In genomic region chr1:226696552-226696951, GRCh38 we compare ENCODE assay signal across 1 cellular context.
TF ChIP-seq lines count a peak whose summit lies in the region.

No MANE protein-coding gene starts in this region.

TF ChIP-seq in HCT116, 20 proteins besides CTCF, POLR2A, EP300 and RAD21 (continued from another document):
- TF ChIP-seq, protein P1, sequence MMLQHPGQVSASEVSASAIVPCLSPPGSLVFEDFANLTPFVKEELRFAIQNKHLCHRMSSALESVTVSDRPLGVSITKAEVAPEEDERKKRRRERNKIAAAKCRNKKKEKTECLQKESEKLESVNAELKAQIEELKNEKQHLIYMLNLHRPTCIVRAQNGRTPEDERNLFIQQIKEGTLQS (IDR thresholded peaks at IDR 0.05): no peak
- no peak for TF ChIP-seq EZH2 (IDR thresholded peaks at IDR 0.05)
- TF ChIP-seq FOSL1 (IDR thresholded peaks at IDR 0.05; ENCODE audit: low read depth): no peak
- no peak for TF ChIP-seq POLR2AphosphoS5 (IDR thresholded peaks at IDR 0.05; ENCODE audit: low read depth, low read length)
- no peak for TF ChIP-seq TCF7L2 (IDR thresholded peaks at IDR 0.05; ENCODE audit: borderline replicate concordance, extremely low read depth, insufficient read depth, insufficient read length)
- TF ChIP-seq SIN3A (IDR thresholded peaks at IDR 0.05; ENCODE audit: low read depth): no peak
- TF ChIP-seq YY1 (IDR thresholded peaks at IDR 0.05; ENCODE audit: extremely low read depth, insufficient replicate concordance, low read depth, low read length): no peak
- no peak for TF ChIP-seq ZFX (IDR thresholded peaks at IDR 0.05)
- TF ChIP-seq, protein P2, sequence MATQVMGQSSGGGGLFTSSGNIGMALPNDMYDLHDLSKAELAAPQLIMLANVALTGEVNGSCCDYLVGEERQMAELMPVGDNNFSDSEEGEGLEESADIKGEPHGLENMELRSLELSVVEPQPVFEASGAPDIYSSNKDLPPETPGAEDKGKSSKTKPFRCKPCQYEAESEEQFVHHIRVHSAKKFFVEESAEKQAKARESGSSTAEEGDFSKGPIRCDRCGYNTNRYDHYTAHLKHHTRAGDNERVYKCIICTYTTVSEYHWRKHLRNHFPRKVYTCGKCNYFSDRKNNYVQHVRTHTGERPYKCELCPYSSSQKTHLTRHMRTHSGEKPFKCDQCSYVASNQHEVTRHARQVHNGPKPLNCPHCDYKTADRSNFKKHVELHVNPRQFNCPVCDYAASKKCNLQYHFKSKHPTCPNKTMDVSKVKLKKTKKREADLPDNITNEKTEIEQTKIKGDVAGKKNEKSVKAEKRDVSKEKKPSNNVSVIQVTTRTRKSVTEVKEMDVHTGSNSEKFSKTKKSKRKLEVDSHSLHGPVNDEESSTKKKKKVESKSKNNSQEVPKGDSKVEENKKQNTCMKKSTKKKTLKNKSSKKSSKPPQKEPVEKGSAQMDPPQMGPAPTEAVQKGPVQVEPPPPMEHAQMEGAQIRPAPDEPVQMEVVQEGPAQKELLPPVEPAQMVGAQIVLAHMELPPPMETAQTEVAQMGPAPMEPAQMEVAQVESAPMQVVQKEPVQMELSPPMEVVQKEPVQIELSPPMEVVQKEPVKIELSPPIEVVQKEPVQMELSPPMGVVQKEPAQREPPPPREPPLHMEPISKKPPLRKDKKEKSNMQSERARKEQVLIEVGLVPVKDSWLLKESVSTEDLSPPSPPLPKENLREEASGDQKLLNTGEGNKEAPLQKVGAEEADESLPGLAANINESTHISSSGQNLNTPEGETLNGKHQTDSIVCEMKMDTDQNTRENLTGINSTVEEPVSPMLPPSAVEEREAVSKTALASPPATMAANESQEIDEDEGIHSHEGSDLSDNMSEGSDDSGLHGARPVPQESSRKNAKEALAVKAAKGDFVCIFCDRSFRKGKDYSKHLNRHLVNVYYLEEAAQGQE (IDR thresholded peaks at IDR 0.05; ENCODE audit: low read depth): no peak
- TF ChIP-seq, protein P3, sequence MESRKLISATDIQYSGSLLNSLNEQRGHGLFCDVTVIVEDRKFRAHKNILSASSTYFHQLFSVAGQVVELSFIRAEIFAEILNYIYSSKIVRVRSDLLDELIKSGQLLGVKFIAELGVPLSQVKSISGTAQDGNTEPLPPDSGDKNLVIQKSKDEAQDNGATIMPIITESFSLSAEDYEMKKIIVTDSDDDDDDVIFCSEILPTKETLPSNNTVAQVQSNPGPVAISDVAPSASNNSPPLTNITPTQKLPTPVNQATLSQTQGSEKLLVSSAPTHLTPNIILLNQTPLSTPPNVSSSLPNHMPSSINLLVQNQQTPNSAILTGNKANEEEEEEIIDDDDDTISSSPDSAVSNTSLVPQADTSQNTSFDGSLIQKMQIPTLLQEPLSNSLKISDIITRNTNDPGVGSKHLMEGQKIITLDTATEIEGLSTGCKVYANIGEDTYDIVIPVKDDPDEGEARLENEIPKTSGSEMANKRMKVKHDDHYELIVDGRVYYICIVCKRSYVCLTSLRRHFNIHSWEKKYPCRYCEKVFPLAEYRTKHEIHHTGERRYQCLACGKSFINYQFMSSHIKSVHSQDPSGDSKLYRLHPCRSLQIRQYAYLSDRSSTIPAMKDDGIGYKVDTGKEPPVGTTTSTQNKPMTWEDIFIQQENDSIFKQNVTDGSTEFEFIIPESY (IDR thresholded peaks at IDR 0.05; ENCODE audit: extremely low read depth, insufficient replicate concordance, low read length): no peak
- TF ChIP-seq SP1 (IDR thresholded peaks at IDR 0.05; ENCODE audit: low read depth): no peak
- TF ChIP-seq SRF (IDR thresholded peaks at IDR 0.05; ENCODE audit: low read depth): no peak
